30 cellular contexts compared by ENCODE assay signal in the genomic region with DNA sequence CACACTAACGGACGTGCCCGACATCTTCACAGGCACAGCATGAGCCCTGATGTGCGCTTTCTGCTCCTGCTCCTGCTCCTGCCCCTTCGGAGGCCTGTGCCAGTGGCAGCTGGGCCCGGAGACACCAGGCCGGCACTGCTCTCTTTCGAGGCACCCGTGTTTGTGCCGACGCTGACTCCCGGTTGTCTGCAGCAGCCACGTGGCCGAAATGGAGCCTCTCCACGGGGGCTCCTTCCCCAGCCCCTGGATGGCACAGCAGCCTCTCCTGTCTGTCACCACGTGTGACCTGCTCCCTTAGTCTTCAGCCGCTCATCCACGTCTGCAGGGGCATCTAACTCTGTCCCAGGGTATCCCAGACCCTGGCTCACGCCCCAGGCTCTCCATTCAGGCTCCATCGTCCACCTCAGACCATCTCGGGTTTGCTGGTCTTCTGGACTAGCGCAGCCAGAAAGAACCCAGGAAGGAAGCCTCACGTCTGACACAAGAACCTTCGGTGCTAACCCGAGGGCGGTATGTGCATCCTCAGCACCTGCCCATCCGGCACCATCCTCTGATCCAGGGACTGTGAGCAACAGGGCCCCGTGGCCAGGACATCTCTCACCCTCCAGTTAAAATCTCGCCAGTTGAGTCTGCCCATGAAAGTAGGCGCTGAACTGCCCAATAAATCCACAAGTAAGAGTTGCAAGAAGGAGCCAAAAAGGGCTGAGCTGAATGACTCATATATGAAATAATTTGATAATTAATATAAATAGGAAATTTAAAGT. TPM values are rescaled to one million over a fixed set of nuclear protein-coding genes. Genes with fewer than 3 reads are reported as not detected.
A peak's percentile ranks its signal among the peaks of the same experiment; 100 is the strongest.
DNase-seq lines count a peak whose midpoint lies in the region; ATAC-seq and TF ChIP-seq lines count a peak whose summit lies in the region.
"Had no signal": no experiment of that assay in that cellular context is flagged by ENCODE, and none has a peak within 500 bp of the region (broad histone marks: within the 10 kb centered on the region; RNA-seq: fewer than 3 reads in every experiment).

No MANE protein-coding gene starts in this region.

- BruUV-seq in Calu3 (replicated peaks; lab: Mats Ljungman, UMichigan): no TSS peak

- H2AFZ ChIP-seq in mesenchymal stem cell (ENCODE audit: low read depth, low read length) (no peak overlapping the region), hepatocyte (no peak overlapping the region)
- H2AFZ ChIP-seq: parathyroid adenoma had no signal

- H3K36me3 ChIP-seq in mesenchymal stem cell (ENCODE audit: control insufficient read depth in 1 of 2, insufficient read depth in 2 of 2, low read depth in 1 of 2, low read length in 2 of 2) (peaks cover 0 to 9% of the 10 kb centered on the region in 2 experiments), spleen (no peaks in the 10 kb centered on the region), gastrocnemius medialis (no peaks in the 10 kb centered on the region), hepatocyte (replicated peaks; ENCODE audit: insufficient read depth, low read depth) (no peaks in the 10 kb centered on the region)
- H3K36me3 ChIP-seq: heart right ventricle, lower lobe of right lung, tibial artery had no signal

- H4K8ac ChIP-seq in mesenchymal stem cell (ENCODE audit: low read length): no peak overlapping the region

- H2BK5ac ChIP-seq in mesenchymal stem cell (ENCODE audit: low read depth, low read length, poor library complexity, severe bottlenecking): no peak overlapping the region

- H3K18ac ChIP-seq in mesenchymal stem cell (ENCODE audit: low read depth in 1 of 2, low read length in 2 of 2): no peak overlapping the region

- H4K20me1 ChIP-seq in hepatocyte (ENCODE audit: insufficient read depth, poor library complexity, severe bottlenecking): no peaks in the 10 kb centered on the region

- peaks cover 14% of the 10 kb centered on the region for H3K79me1 ChIP-seq in mesenchymal stem cell (replicated peaks; ENCODE audit: low read length, poor library complexity, severe bottlenecking)

- H2BK120ac ChIP-seq in mesenchymal stem cell (ENCODE audit: low read depth, low read length): no peak overlapping the region

- no peaks in the 10 kb centered on the region for H3K9me3 Mint-ChIP-seq in Calu3 (ENCODE audit: low read depth, unreplicated experiment)
- H3K9me3 Mint-ChIP-seq in activated CD8-positive, alpha-beta T cell treated with anti-CD3 and anti-CD28 coated beads for 36 hours: peaks cover 5% of the 10 kb centered on the region
- H3K9me3 Mint-ChIP-seq: natural killer cell treated with Interleukin-12 subunit alpha and Interleukin-12 subunit beta and Interleukin-15 and Interleukin-18, amount 100 ng/mL, for 72 hours had no signal

- 94% methylated on average over 28 of the region's 30 CpGs for WGBS in mesenchymal stem cell
- WGBS in spleen, 5 donors: 90 to 94% (median 92%) methylated on average over 26 to 30 of the region's 30 CpGs
- 96% methylated on average over 30 of the region's 30 CpGs for WGBS in hepatocyte (ENCODE audit: low lambda C conversion rate, missing lambda C conversion rate)

- H3K79me2 ChIP-seq in hepatocyte: peaks cover 9% of the 10 kb centered on the region
- H3K79me2 ChIP-seq: parathyroid adenoma had no signal

- no peak overlapping the region for H3K27ac Mint-ChIP-seq in Calu3 (ENCODE audit: unreplicated experiment)
- H3K27ac Mint-ChIP-seq in activated CD8-positive, alpha-beta T cell treated with anti-CD3 and anti-CD28 coated beads for 36 hours: peak overlapping the region; percentile 2
- H3K27ac Mint-ChIP-seq: activated CD4-positive, alpha-beta T cell treated with anti-CD3 and anti-CD28 coated beads, Interleukin-2, amount 10 ng/mL, durations not matched to agents 24 days and 14 days; dendritic cell treated with granulocyte-macrophage colony-stimulating factor and Interleukin-4, amounts not matched to agents 40 ng/mL and 50 ng/mL, for 4 days; endodermal cell; natural killer cell treated with Interleukin-12 subunit alpha and Interleukin-12 subunit beta and Interleukin-15 and Interleukin-18, amount 100 ng/mL, for 72 hours; WTC11 had no signal

- in situ Hi-C loops in gastrocnemius medialis (cut with MboI; ENCODE audit: low sequenced_read_pairs in 4 of 4): no loop called here

- H3K9me3 ChIP-seq in mesenchymal stem cell (ENCODE audit: control insufficient read depth, low read length) (no peaks in the 10 kb centered on the region), spleen (no peaks in the 10 kb centered on the region), gastrocnemius medialis (no peaks in the 10 kb centered on the region), hepatocyte (ENCODE audit: low read depth) (no peaks in the 10 kb centered on the region)
- H3K9me3 ChIP-seq: body of pancreas, heart right ventricle, lower lobe of right lung, tibial artery had no signal

- intact Hi-C loops in Calu3 (cut with micrococcal nuclease; ENCODE audit: unreplicated experiment): no loop called here
- intact Hi-C loops in activated CD8-positive, alpha-beta T cell treated with anti-CD3 and anti-CD28 coated beads for 36 hours (cut with micrococcal nuclease): no loop called here
- intact Hi-C loops in spleen (cut with DNase I; ENCODE audit: low total_unique reads): no loop called here
- intact Hi-C loops in gastrocnemius medialis (cut with DNase I; ENCODE audit: low total_unique reads): no loop called here

- H3K27ac ChIP-seq in mesenchymal stem cell (ENCODE audit: low read length, poor library complexity, severe bottlenecking): no peak overlapping the region
- no peak overlapping the region for H3K27ac ChIP-seq in spleen
- no peak overlapping the region for H3K27ac ChIP-seq in gastrocnemius medialis
- H3K27ac ChIP-seq in hepatocyte: no peak overlapping the region
- H3K27ac ChIP-seq: C4-2B, lower lobe of right lung, parathyroid adenoma, tibial artery had no signal

- H2BK12ac ChIP-seq in mesenchymal stem cell (ENCODE audit: low read length in 2 of 2): peak overlapping the region in 1 of 2 experiments; percentile 73

- H3K9me2 ChIP-seq in hepatocyte (replicated peaks; ENCODE audit: insufficient read depth): no peaks in the 10 kb centered on the region

- H3K4me3 ChIP-seq in mesenchymal stem cell (ENCODE audit: insufficient read depth in 1 of 2, low read depth in 1 of 2, low read length in 2 of 2): no peak overlapping the region
- no peak overlapping the region for H3K4me3 ChIP-seq in spleen
- H3K4me3 ChIP-seq in gastrocnemius medialis: no peak overlapping the region
- no peak overlapping the region for H3K4me3 ChIP-seq in hepatocyte
- H3K4me3 ChIP-seq: body of pancreas, heart right ventricle, lower lobe of right lung, tibial artery had no signal

- no peak for TF ChIP-seq CTCF in Calu3 (IDR thresholded peaks at IDR 0.05; ENCODE audit: unreplicated experiment)
- no peak for TF ChIP-seq CTCF in activated CD8-positive, alpha-beta T cell treated with anti-CD3 and anti-CD28 coated beads for 36 hours (IDR thresholded peaks at IDR 0.05)
- TF ChIP-seq CTCF in spleen (IDR thresholded peaks at IDR 0.05 in 8 of 11, conservative IDR thresholded peaks at IDR 0.05 in 3 of 11): no peak
- TF ChIP-seq CTCF in gastrocnemius medialis (IDR thresholded peaks at IDR 0.05 in 4 of 5, conservative IDR thresholded peaks at IDR 0.05 in 1 of 5): no peak
- TF ChIP-seq CTCF in hepatocyte (IDR thresholded peaks at IDR 0.05; ENCODE audit: poor library complexity): no peak

- no peak overlapping the region for H3K9ac ChIP-seq in mesenchymal stem cell (ENCODE audit: low read length)
- H3K9ac ChIP-seq: parathyroid adenoma had no signal

- CTCF ChIA-PET in Calu3 (lab: Charles Lee): no interaction called here
- CTCF ChIA-PET in activated CD8-positive, alpha-beta T cell treated with anti-CD3 and anti-CD28 coated beads for 36 hours (lab: Charles Lee): no interaction called here

- H4K91ac ChIP-seq in mesenchymal stem cell (ENCODE audit: low read length): peak overlapping the region; percentile 18

- peaks cover 42% of the 10 kb centered on the region for H3K4me1 ChIP-seq in mesenchymal stem cell (ENCODE audit: control insufficient read depth, insufficient read depth, low read depth, low read length)
- peaks cover 5 to 22% (median 14%) of the 10 kb centered on the region in 6 donors for H3K4me1 ChIP-seq in spleen
- peaks cover 7 to 13% of the 10 kb centered on the region in 2 donors for H3K4me1 ChIP-seq in gastrocnemius medialis
- peaks cover 21% of the 10 kb centered on the region for H3K4me1 ChIP-seq in hepatocyte (ENCODE audit: insufficient read depth)
- H3K4me1 ChIP-seq: parathyroid adenoma, tibial artery had no signal

- H3K27me3 ChIP-seq in mesenchymal stem cell (ENCODE audit: control insufficient read depth in 1 of 2, insufficient read depth in 1 of 2, low read length in 2 of 2) (peaks cover 0 to 19% of the 10 kb centered on the region in 2 experiments), spleen (replicated peaks in 1 of 7) (no peaks in the 10 kb centered on the region), gastrocnemius medialis (no peaks in the 10 kb centered on the region), hepatocyte (no peaks in the 10 kb centered on the region)
- H3K27me3 ChIP-seq: body of pancreas, heart right ventricle had no signal

- POLR2A ChIA-PET in activated CD8-positive, alpha-beta T cell treated with anti-CD3 and anti-CD28 coated beads for 36 hours (lab: Charles Lee): no interaction called here

- no peak overlapping the region for H2AK5ac ChIP-seq in mesenchymal stem cell (ENCODE audit: low read length, severe bottlenecking)

- H3K36me3 Mint-ChIP-seq in Calu3 (ENCODE audit: insufficient read depth, unreplicated experiment): peaks cover 25% of the 10 kb centered on the region
- peaks cover 2% of the 10 kb centered on the region for H3K36me3 Mint-ChIP-seq in activated CD8-positive, alpha-beta T cell treated with anti-CD3 and anti-CD28 coated beads for 36 hours (ENCODE audit: low read depth)
- H3K36me3 Mint-ChIP-seq: natural killer cell treated with Interleukin-12 subunit alpha and Interleukin-12 subunit beta and Interleukin-15 and Interleukin-18, amount 100 ng/mL, for 72 hours had no signal

- H3K14ac ChIP-seq in mesenchymal stem cell (ENCODE audit: low read length in 2 of 2): no peak overlapping the region

- H3K4me1 Mint-ChIP-seq in Calu3 (ENCODE audit: low read depth, unreplicated experiment): peaks cover 26% of the 10 kb centered on the region
- peaks cover 2% of the 10 kb centered on the region for H3K4me1 Mint-ChIP-seq in activated CD8-positive, alpha-beta T cell treated with anti-CD3 and anti-CD28 coated beads for 36 hours (ENCODE audit: low read depth)
- H3K4me1 Mint-ChIP-seq: activated CD4-positive, alpha-beta T cell treated with anti-CD3 and anti-CD28 coated beads, Interleukin-2, amount 10 ng/mL, durations not matched to agents 24 days and 14 days had no signal

- H3K4ac ChIP-seq in mesenchymal stem cell (ENCODE audit: low read depth in 1 of 2, low read length in 2 of 2): no peak overlapping the region

- peak overlapping the region; percentile 19 for H3K4me3 Mint-ChIP-seq in Calu3 (ENCODE audit: low read depth, unreplicated experiment)
- no peak overlapping the region for H3K4me3 Mint-ChIP-seq in activated CD8-positive, alpha-beta T cell treated with anti-CD3 and anti-CD28 coated beads for 36 hours
- H3K4me3 Mint-ChIP-seq: activated CD4-positive, alpha-beta T cell treated with anti-CD3 and anti-CD28 coated beads, Interleukin-2, amount 10 ng/mL, durations not matched to agents 24 days and 14 days; dendritic cell treated with granulocyte-macrophage colony-stimulating factor and Interleukin-4, amounts not matched to agents 40 ng/mL and 50 ng/mL, for 4 days; endodermal cell; natural killer cell treated with Interleukin-12 subunit alpha and Interleukin-12 subunit beta and Interleukin-15 and Interleukin-18, amount 100 ng/mL, for 72 hours; WTC11 had no signal

- no peak for TF ChIP-seq POLR2A in spleen (IDR thresholded peaks at IDR 0.05)
- no peak for TF ChIP-seq POLR2A in gastrocnemius medialis (IDR thresholded peaks at IDR 0.05)

- H2BK15ac ChIP-seq in mesenchymal stem cell (ENCODE audit: low read depth, poor library complexity, severe bottlenecking): no peak overlapping the region

- DNase-seq in Calu3: no peak
- DNase-seq in activated CD8-positive, alpha-beta T cell treated with anti-CD3 and anti-CD28 coated beads for 36 hours: no peak
- DNase-seq in mesenchymal stem cell: no peak
- DNase-seq in spleen: peak; percentile 47
- no peak for DNase-seq in gastrocnemius medialis
- no peak for DNase-seq in hepatocyte (ENCODE audit: low spot score)
- DNase-seq: activated CD4-positive, alpha-beta T cell treated with anti-CD3 and anti-CD28 coated beads, Interleukin-2, amount 10 ng/mL, durations not matched to agents 24 days and 14 days; activated naive CD4-positive, alpha-beta T cell; activated T-cell treated with anti-CD3 and anti-CD28 coated beads, Interleukin-2, amount 50 U/mL, for 1 hour; body of pancreas; DMS79; endodermal cell; foreskin fibroblast; GDM1; heart right ventricle; lower lobe of right lung; NCI-H1436; NCI-H2081; NCI-H524 treated with DMSO at 0.1 percent for 48 hours; OCI-M1; right cardiac atrium; stimulated activated CD4-positive, alpha-beta T cell treated with anti-CD3 and anti-CD28 coated beads, Interleukin-12 subunit alpha, Interleukin-12 subunit beta, amount 100 ng/mL, for 4 hours; stimulated activated CD4-positive, alpha-beta T cell treated with anti-CD3 and anti-CD28 coated beads, Interleukin-4, amount 100 ng/mL, for 1 hour; tibial artery had no signal

- H3K27me3 Mint-ChIP-seq in Calu3 (ENCODE audit: unreplicated experiment): no peaks in the 10 kb centered on the region
- H3K27me3 Mint-ChIP-seq in activated CD8-positive, alpha-beta T cell treated with anti-CD3 and anti-CD28 coated beads for 36 hours: no peaks in the 10 kb centered on the region
- H3K27me3 Mint-ChIP-seq: activated CD4-positive, alpha-beta T cell treated with anti-CD3 and anti-CD28 coated beads, Interleukin-2, amount 10 ng/mL, durations not matched to agents 24 days and 14 days; natural killer cell treated with Interleukin-12 subunit alpha and Interleukin-12 subunit beta and Interleukin-15 and Interleukin-18, amount 100 ng/mL, for 72 hours had no signal

- no peak for ATAC-seq in activated CD8-positive, alpha-beta T cell treated with anti-CD3 and anti-CD28 coated beads for 36 hours
- ATAC-seq in gastrocnemius medialis (no peak), GM18907 (IDR thresholded peaks at IDR 0.05; ENCODE audit: unreplicated experiment) (no peak)
- ATAC-seq: body of pancreas; heart right ventricle; lower lobe of right lung; natural killer cell treated with Interleukin-12 subunit alpha and Interleukin-12 subunit beta and Interleukin-15 and Interleukin-18, amount 100 ng/mL, for 72 hours; WTC11 had no signal

- H3K23ac ChIP-seq in mesenchymal stem cell (ENCODE audit: low read length in 2 of 2): no peak overlapping the region

- H3K4me2 ChIP-seq in mesenchymal stem cell (ENCODE audit: low read length, poor library complexity, severe bottlenecking) (no peak overlapping the region), hepatocyte (no peak overlapping the region)

RNA-seq across cellular contexts. Expression of a gene that starts 4.2 kb away (rescaled TPM):
- total RNA-seq in Calu3 (2022) (14.1 and 17.9 TPM in 2 replicates), spleen (100 to 1,000 TPM in 1 of 7 donors, 10 to 100 TPM in 6; 44.2 to 182 (median 58.6) TPM), gastrocnemius medialis (10 to 100 TPM in 2 of 4 donors, 1 to 10 TPM in 2; 6.3 to 14.4 (median 10.8) TPM), hepatocyte (7.0 and 10.2 TPM in 2 replicates)
- 1 to 10 TPM in 1 of 2 experiments, under 1 TPM in 1; 0.72 to 1.1 TPM for total RNA-seq in activated CD8-positive, alpha-beta T cell treated with anti-CD3 and anti-CD28 coated beads for 36 hours
- 4.0 TPM for polyA plus RNA-seq in mesenchymal stem cell (2013, experiment 1 of 2)
- polyA plus RNA-seq in mesenchymal stem cell (2013, experiment 2 of 2): 3.6 TPM
- polyA plus RNA-seq in spleen (10 to 100 TPM in 1 of 3 donors, 1 to 10 TPM in 2; 4.8 to 27.1 (median 7.4) TPM), hepatocyte (7.6 and 12.0 TPM in 2 replicates)
